In genomic region chr7:2792856-2793487, GRCh38 we compare ENCODE assay signal across 17 cellular contexts. TPM values are rescaled to one million over a fixed set of nuclear protein-coding genes. Genes with fewer than 3 reads are reported as not detected.
DNase-seq lines count a peak whose midpoint lies in the region; ATAC-seq and TF ChIP-seq lines count a peak whose summit lies in the region.
"Had no signal": no experiment of that assay in that cellular context is flagged by ENCODE, and none has a peak within 500 bp of the region (broad histone marks: within the 10 kb centered on the region; RNA-seq: fewer than 3 reads in every experiment).

No MANE protein-coding gene starts in this region.

- no peak for TF ChIP-seq POLR2A in NB4 (IDR thresholded peaks at IDR 0.05; ENCODE audit: extremely low read depth, insufficient read length)

- peak overlapping the region; percentile 24 for H3K4me3 Mint-ChIP-seq in dendritic cell treated with granulocyte-macrophage colony-stimulating factor and Interleukin-4, amounts not matched to agents 40 ng/mL and 50 ng/mL, for 4 days
- H3K4me3 Mint-ChIP-seq in nephron progenitor cell = no peak overlapping the region
- H3K4me3 Mint-ChIP-seq: immature natural killer cell, memory B cell, natural killer cell had no signal

- H3K27ac Mint-ChIP-seq in dendritic cell treated with granulocyte-macrophage colony-stimulating factor and Interleukin-4, amounts not matched to agents 40 ng/mL and 50 ng/mL, for 4 days = peak overlapping the region; percentile 70
- H3K27ac Mint-ChIP-seq in nephron progenitor cell = peak overlapping the region; percentile 17
- H3K27ac Mint-ChIP-seq: memory B cell, natural killer cell had no signal

- H3K27me3 Mint-ChIP-seq in dendritic cell treated with granulocyte-macrophage colony-stimulating factor and Interleukin-4, amounts not matched to agents 40 ng/mL and 50 ng/mL, for 4 days = no peaks in the 10 kb centered on the region
- no peaks in the 10 kb centered on the region for H3K27me3 Mint-ChIP-seq in nephron progenitor cell (ENCODE audit: low read depth, poor library complexity)
- H3K27me3 Mint-ChIP-seq: memory B cell had no signal

- ATAC-seq in sciatic nerve (no peak), HG02938 (IDR thresholded peaks at IDR 0.05; ENCODE audit: unreplicated experiment) (no peak), GM21526 (IDR thresholded peaks at IDR 0.05; ENCODE audit: low FRiP score, unreplicated experiment) (no peak)
- ATAC-seq: natural killer cell, psoas muscle had no signal

- DNase-seq in CD1c-positive myeloid dendritic cell (ENCODE audit: extremely low spot score) (peak; percentile 73), NB4 (ENCODE audit: low read depth) (peak; percentile 86), nephron progenitor cell (no peak), activated T-cell treated with anti-CD3 and anti-CD28 coated beads for 4 hours (no peak), sciatic nerve (ENCODE audit: low spot score) (no peak)
- DNase-seq: activated effector memory CD4-positive, alpha-beta T cell treated with anti-CD3 and anti-CD28 coated beads, Interleukin-2, amount 50 U/mL, for 16 hours; C1 segment of cervical spinal cord; immature natural killer cell; natural killer cell; NCI-H2029; NCI-H510A; psoas muscle; SIG-M5 had no signal

- no peak for TF ChIP-seq CTCF in NB4 (IDR thresholded peaks at IDR 0.05; ENCODE audit: low read depth, low read length)
- no peak for TF ChIP-seq CTCF in nephron progenitor cell (IDR thresholded peaks at IDR 0.05)

- peaks cover 53% of the 10 kb centered on the region for H3K4me1 Mint-ChIP-seq in dendritic cell treated with granulocyte-macrophage colony-stimulating factor and Interleukin-4, amounts not matched to agents 40 ng/mL and 50 ng/mL, for 4 days (ENCODE audit: low read depth)
- peaks cover 23% of the 10 kb centered on the region for H3K4me1 Mint-ChIP-seq in nephron progenitor cell

- intact Hi-C loops in dendritic cell treated with granulocyte-macrophage colony-stimulating factor and Interleukin-4, amounts not matched to agents 40 ng/mL and 50 ng/mL, for 4 days (cut with micrococcal nuclease) = no loop called here
- intact Hi-C loops in sciatic nerve (cut with DNase I) = no loop called here

- no peaks in the 10 kb centered on the region for H3K9me3 Mint-ChIP-seq in dendritic cell treated with granulocyte-macrophage colony-stimulating factor and Interleukin-4, amounts not matched to agents 40 ng/mL and 50 ng/mL, for 4 days
- H3K9me3 Mint-ChIP-seq in nephron progenitor cell = no peaks in the 10 kb centered on the region
- H3K9me3 Mint-ChIP-seq: immature natural killer cell, memory B cell, natural killer cell had no signal

- no peak overlapping the region for H3K4me3 ChIP-seq in NB4 (ENCODE audit: low read depth, low read length)
- H3K4me3 ChIP-seq: psoas muscle had no signal

- peaks cover 73% of the 10 kb centered on the region for H3K36me3 Mint-ChIP-seq in dendritic cell treated with granulocyte-macrophage colony-stimulating factor and Interleukin-4, amounts not matched to agents 40 ng/mL and 50 ng/mL, for 4 days (ENCODE audit: low read depth)
- H3K36me3 Mint-ChIP-seq in nephron progenitor cell (ENCODE audit: low read depth) = peaks cover 63% of the 10 kb centered on the region

RNA-seq across cellular contexts. Expression of gene GNA12, which starts 51.1 kb away (rescaled TPM):
- total RNA-seq in sciatic nerve = 46.7 TPM

Comparison
In these comparisons a context has a peak if more than half of its experiments do, and no peak if none do; other contexts are left out.
1. DNase-seq: peak in CD1c-positive myeloid dendritic cell (single experiment) and NB4 (single experiment); none in nephron progenitor cell (single experiment), activated T-cell treated with anti-CD3 and anti-CD28 coated beads for 4 hours (single experiment) and sciatic nerve (single experiment).